15 cellular contexts compared by ENCODE assay signal in genomic region chrX:71612256-71612655, GRCh38. TPM values are rescaled to one million over a fixed set of nuclear protein-coding genes. Genes with fewer than 3 reads are reported as not detected.
DNase-seq lines count a peak whose midpoint lies in the region; ATAC-seq, FAIRE-seq and TF ChIP-seq lines count a peak whose summit lies in the region.
"Had no signal": no experiment of that assay in that cellular context is flagged by ENCODE, and none has a peak within 500 bp of the region (broad histone marks: within the 10 kb centered on the region; RNA-seq: fewer than 3 reads in every experiment).

No MANE protein-coding gene starts in this region.

- H3K4me2 ChIP-seq in endothelial cell of umbilical vein (ENCODE audit: insufficient read depth, low read length) = peak overlapping the region; percentile 25
- H3K4me2 ChIP-seq: BLaER1 had no signal

- peak overlapping the region; percentile 49 for H3K27ac Mint-ChIP-seq in activated CD8-positive, alpha-beta T cell treated with anti-CD3 and anti-CD28 coated beads for 36 hours
- H3K27ac Mint-ChIP-seq in activated CD8-positive, alpha-beta T cell treated with anti-CD3 and anti-CD28 coated beads, Interleukin-2, amount 10 ng/mL, durations not matched to agents 7 days and 5 days = no peak overlapping the region
- H3K27ac Mint-ChIP-seq in T-cell (peak overlapping the region; percentile 13 to 43), progenitor cell of endocrine pancreas (no peak overlapping the region)
- H3K27ac Mint-ChIP-seq in activated T-helper 2 cell treated with anti-CD3 and anti-CD28 coated beads, Interferon-gamma antibody, Interleukin-2, Interleukin-4, amounts not matched to agents 10 μg/mL and 5 μg/mL and 100 μg/mL, durations not matched to agents 14 hours and 24 hours and 36 hours = no peak overlapping the region

- TF ChIP-seq POLR2A in endothelial cell of umbilical vein (IDR thresholded peaks at IDR 0.05; ENCODE audit: low read depth, low read length) = no peak

- no TSS peak for BruUV-seq in endothelial cell of umbilical vein (replicated peaks; lab: Mats Ljungman, UMichigan)

- peaks cover 54% of the 10 kb centered on the region for H3K4me1 Mint-ChIP-seq in activated CD8-positive, alpha-beta T cell treated with anti-CD3 and anti-CD28 coated beads for 36 hours (ENCODE audit: low read depth)
- H3K4me1 Mint-ChIP-seq in activated CD8-positive, alpha-beta T cell treated with anti-CD3 and anti-CD28 coated beads, Interleukin-2, amount 10 ng/mL, durations not matched to agents 7 days and 5 days (ENCODE audit: low read depth) = peaks cover 73% of the 10 kb centered on the region
- peaks cover 47 to 57% (median 49%) of the 10 kb centered on the region in 3 donors for H3K4me1 Mint-ChIP-seq in T-cell
- H3K4me1 Mint-ChIP-seq in activated T-helper 2 cell treated with anti-CD3 and anti-CD28 coated beads, Interferon-gamma antibody, Interleukin-2, Interleukin-4, amounts not matched to agents 10 μg/mL and 5 μg/mL and 100 μg/mL, durations not matched to agents 14 hours and 24 hours and 36 hours (ENCODE audit: low read depth) = peaks cover 36% of the 10 kb centered on the region
- no peaks in the 10 kb centered on the region for H3K4me1 Mint-ChIP-seq in progenitor cell of endocrine pancreas (ENCODE audit: low read depth)

- no peak for ATAC-seq in activated CD8-positive, alpha-beta T cell treated with anti-CD3 and anti-CD28 coated beads for 36 hours
- no peak for ATAC-seq in activated CD8-positive, alpha-beta T cell treated with anti-CD3 and anti-CD28 coated beads, Interleukin-2, amount 10 ng/mL, durations not matched to agents 7 days and 5 days
- no peak for ATAC-seq in T-cell (replicated peaks in 1 of 4)

- no peaks in the 10 kb centered on the region for H3K9me3 ChIP-seq in endothelial cell of umbilical vein (replicated peaks; ENCODE audit: control insufficient read depth, insufficient read depth, low read length)
- H3K9me3 ChIP-seq: BLaER1 had no signal

- FAIRE-seq in endothelial cell of umbilical vein (lab: Jason Lieb, UNC) = peak; percentile 94

- H3K27me3 Mint-ChIP-seq in activated CD8-positive, alpha-beta T cell treated with anti-CD3 and anti-CD28 coated beads for 36 hours = no peaks in the 10 kb centered on the region
- no peaks in the 10 kb centered on the region for H3K27me3 Mint-ChIP-seq in activated CD8-positive, alpha-beta T cell treated with anti-CD3 and anti-CD28 coated beads, Interleukin-2, amount 10 ng/mL, durations not matched to agents 7 days and 5 days (ENCODE audit: low read depth)
- peaks cover 0 to 11% of the 10 kb centered on the region in 2 donors for H3K27me3 Mint-ChIP-seq in T-cell
- no peaks in the 10 kb centered on the region for H3K27me3 Mint-ChIP-seq in activated T-helper 2 cell treated with anti-CD3 and anti-CD28 coated beads, Interferon-gamma antibody, Interleukin-2, Interleukin-4, amounts not matched to agents 10 μg/mL and 5 μg/mL and 100 μg/mL, durations not matched to agents 14 hours and 24 hours and 36 hours (ENCODE audit: low read depth)
- H3K27me3 Mint-ChIP-seq in progenitor cell of endocrine pancreas = no peaks in the 10 kb centered on the region

- H3K4me1 ChIP-seq in endothelial cell of umbilical vein (ENCODE audit: control insufficient read depth, extremely low read depth, insufficient read depth, low read length) = peaks cover 10% of the 10 kb centered on the region
- H3K4me1 ChIP-seq: BLaER1 had no signal

- no peak overlapping the region for H2AFZ ChIP-seq in endothelial cell of umbilical vein (ENCODE audit: low read depth, low read length)

- peak overlapping the region; percentile 5 for H3K9ac ChIP-seq in endothelial cell of umbilical vein (replicated peaks; ENCODE audit: extremely low read depth, insufficient read depth, low read length)
- H3K9ac ChIP-seq: BLaER1 had no signal

- no peaks in the 10 kb centered on the region for H3K9me1 ChIP-seq in endothelial cell of umbilical vein (replicated peaks; ENCODE audit: control insufficient read depth, extremely low read depth, insufficient read depth, low read length)

- H3K4me3 Mint-ChIP-seq in activated CD8-positive, alpha-beta T cell treated with anti-CD3 and anti-CD28 coated beads for 36 hours = no peak overlapping the region
- no peak overlapping the region for H3K4me3 Mint-ChIP-seq in activated CD8-positive, alpha-beta T cell treated with anti-CD3 and anti-CD28 coated beads, Interleukin-2, amount 10 ng/mL, durations not matched to agents 7 days and 5 days
- H3K4me3 Mint-ChIP-seq in T-cell = no peak overlapping the region
- no peak overlapping the region for H3K4me3 Mint-ChIP-seq in activated T-helper 2 cell treated with anti-CD3 and anti-CD28 coated beads, Interferon-gamma antibody, Interleukin-2, Interleukin-4, amounts not matched to agents 10 μg/mL and 5 μg/mL and 100 μg/mL, durations not matched to agents 14 hours and 24 hours and 36 hours (ENCODE audit: low read depth)
- H3K4me3 Mint-ChIP-seq in progenitor cell of endocrine pancreas (ENCODE audit: low read depth) = no peak overlapping the region

- peaks cover 81% of the 10 kb centered on the region for H3K36me3 Mint-ChIP-seq in activated CD8-positive, alpha-beta T cell treated with anti-CD3 and anti-CD28 coated beads for 36 hours (ENCODE audit: low read depth)
- peaks cover 84% of the 10 kb centered on the region for H3K36me3 Mint-ChIP-seq in activated CD8-positive, alpha-beta T cell treated with anti-CD3 and anti-CD28 coated beads, Interleukin-2, amount 10 ng/mL, durations not matched to agents 7 days and 5 days (ENCODE audit: low read depth)
- H3K36me3 Mint-ChIP-seq in T-cell = peaks cover 50% of the 10 kb centered on the region
- H3K36me3 Mint-ChIP-seq in activated T-helper 2 cell treated with anti-CD3 and anti-CD28 coated beads, Interferon-gamma antibody, Interleukin-2, Interleukin-4, amounts not matched to agents 10 μg/mL and 5 μg/mL and 100 μg/mL, durations not matched to agents 14 hours and 24 hours and 36 hours (ENCODE audit: low read depth) = peaks cover 79% of the 10 kb centered on the region
- peaks cover 22% of the 10 kb centered on the region for H3K36me3 Mint-ChIP-seq in progenitor cell of endocrine pancreas (ENCODE audit: insufficient read depth)

- no peaks in the 10 kb centered on the region for H3K27me3 ChIP-seq in endothelial cell of umbilical vein (ENCODE audit: control insufficient read depth in 2 of 2, insufficient read depth in 2 of 2, low read length in 2 of 2)

- H3K9me3 Mint-ChIP-seq in activated CD8-positive, alpha-beta T cell treated with anti-CD3 and anti-CD28 coated beads for 36 hours = no peaks in the 10 kb centered on the region
- H3K9me3 Mint-ChIP-seq in activated CD8-positive, alpha-beta T cell treated with anti-CD3 and anti-CD28 coated beads, Interleukin-2, amount 10 ng/mL, durations not matched to agents 7 days and 5 days (ENCODE audit: insufficient read depth) = no peaks in the 10 kb centered on the region
- no peaks in the 10 kb centered on the region for H3K9me3 Mint-ChIP-seq in T-cell
- no peaks in the 10 kb centered on the region for H3K9me3 Mint-ChIP-seq in activated T-helper 2 cell treated with anti-CD3 and anti-CD28 coated beads, Interferon-gamma antibody, Interleukin-2, Interleukin-4, amounts not matched to agents 10 μg/mL and 5 μg/mL and 100 μg/mL, durations not matched to agents 14 hours and 24 hours and 36 hours
- peaks cover 7% of the 10 kb centered on the region for H3K9me3 Mint-ChIP-seq in progenitor cell of endocrine pancreas (ENCODE audit: low read depth)

- intact Hi-C loops in activated CD8-positive, alpha-beta T cell treated with anti-CD3 and anti-CD28 coated beads for 36 hours (cut with micrococcal nuclease) = no loop called here
- intact Hi-C loops in endothelial cell of umbilical vein (cut with micrococcal nuclease) = loop anchor here (5.0 kb wide), 2 partner anchors 40 to 80 kb away; partner anchors contain the start of gene OGT
- intact Hi-C loops in activated T-helper 2 cell treated with anti-CD3 and anti-CD28 coated beads, Interferon-gamma antibody, Interleukin-2, Interleukin-4, amounts not matched to agents 10 μg/mL and 5 μg/mL and 100 μg/mL, durations not matched to agents 14 hours and 24 hours and 36 hours (cut with micrococcal nuclease) = no loop called here

- TF ChIP-seq CTCF in activated CD8-positive, alpha-beta T cell treated with anti-CD3 and anti-CD28 coated beads for 36 hours (IDR thresholded peaks at IDR 0.05) = no peak
- no peak for TF ChIP-seq CTCF in endothelial cell of umbilical vein (IDR thresholded peaks at IDR 0.05; ENCODE audit: extremely low read depth in 1 of 2, insufficient read depth in 1 of 2, low read depth in 1 of 2, low read length in 2 of 2)
- no peak for TF ChIP-seq CTCF in progenitor cell of endocrine pancreas (IDR thresholded peaks at IDR 0.05; ENCODE audit: unreplicated experiment)

- no peaks in the 10 kb centered on the region for H4K20me1 ChIP-seq in endothelial cell of umbilical vein (replicated peaks; ENCODE audit: control insufficient read depth, extremely low read depth, insufficient read depth, low read length)
- H4K20me1 ChIP-seq: BLaER1 had no signal

- H3K79me2 ChIP-seq in endothelial cell of umbilical vein (ENCODE audit: control insufficient read depth, insufficient read depth, low read length) = no peaks in the 10 kb centered on the region

- dilution Hi-C loops in endothelial cell of umbilical vein (cut with MboI; ENCODE audit: extremely low pct_ligation_motif_present, low sequenced_read_pairs) = no loop called here

- CTCF ChIA-PET in activated CD8-positive, alpha-beta T cell treated with anti-CD3 and anti-CD28 coated beads for 36 hours (lab: Charles Lee) = no interaction called here
- CTCF ChIA-PET in activated CD8-positive, alpha-beta T cell treated with anti-CD3 and anti-CD28 coated beads, Interleukin-2, amount 10 ng/mL, durations not matched to agents 7 days and 5 days (lab: Charles Lee) = interaction anchor here (1.3 to 2.6 kb wide), 2 partner anchors 10 to 40 kb away, joined by 5 to 14 read pairs; no protein-coding TSS in a partner anchor
- CTCF ChIA-PET in T-cell (lab: Charles Lee) = interaction anchor here in 1 of 2 donors (1.1 to 1.2 kb wide), 2 partner anchors 10 kb away, joined by 3 read pairs; no protein-coding TSS in a partner anchor
- CTCF ChIA-PET in endothelial cell of umbilical vein (lab: Charles Lee) = interaction anchor here (1.3 kb wide), 1 partner anchor 10 kb away, joined by 3 read pairs; no protein-coding TSS in a partner anchor

- POLR2A ChIA-PET in activated CD8-positive, alpha-beta T cell treated with anti-CD3 and anti-CD28 coated beads for 36 hours (lab: Charles Lee) = interaction anchor here (1.2 kb wide), 1 partner anchor 11 kb away, joined by 3 read pairs; no protein-coding TSS in a partner anchor
- POLR2A ChIA-PET in activated CD8-positive, alpha-beta T cell treated with anti-CD3 and anti-CD28 coated beads, Interleukin-2, amount 10 ng/mL, durations not matched to agents 7 days and 5 days (lab: Charles Lee) = interaction anchor here (0.9 kb wide), 1 partner anchor 25 kb away, joined by 3 read pairs; no protein-coding TSS in a partner anchor
- POLR2A ChIA-PET in T-cell (lab: Charles Lee) = interaction anchor here in 1 of 2 donors (0.7 kb wide), 1 partner anchor 1244 kb away, joined by 5 read pairs; no protein-coding TSS in a partner anchor
- POLR2A ChIA-PET in endothelial cell of umbilical vein (lab: Charles Lee) = no interaction called here

- peak overlapping the region; percentile 78 for H3K27ac ChIP-seq in endothelial cell of umbilical vein (ENCODE audit: insufficient read depth, low read depth, low read length)
- H3K27ac ChIP-seq: BLaER1 had no signal

- H3K4me3 ChIP-seq in endothelial cell of umbilical vein (replicated peaks in 1 of 3; ENCODE audit: insufficient read depth in 1 of 3, low read depth in 1 of 3, low read length in 3 of 3) = no peak overlapping the region
- H3K4me3 ChIP-seq: BLaER1 had no signal

- H3K36me3 ChIP-seq in endothelial cell of umbilical vein (ENCODE audit: control insufficient read depth in 2 of 2, extremely low read depth in 1 of 2, insufficient read depth in 2 of 2, low read length in 2 of 2) = peaks cover 0 to 17% of the 10 kb centered on the region in 2 experiments

- DNase-seq in activated CD8-positive, alpha-beta T cell treated with anti-CD3 and anti-CD28 coated beads for 36 hours = no peak
- DNase-seq in activated CD8-positive, alpha-beta T cell treated with anti-CD3 and anti-CD28 coated beads, Interleukin-2, amount 10 ng/mL, durations not matched to agents 7 days and 5 days = no peak
- DNase-seq in T-cell = no peak
- DNase-seq in endothelial cell of umbilical vein (ENCODE audit: low read depth, low spot score) = peak; percentile 85
- peak; percentile 67 for DNase-seq in pulmonary artery endothelial cell (ENCODE audit: low read depth, low spot score)
- no peak for DNase-seq in activated T-helper 2 cell treated with anti-CD3 and anti-CD28 coated beads, Interferon-gamma antibody, Interleukin-2, Interleukin-4, amounts not matched to agents 10 μg/mL and 5 μg/mL and 100 μg/mL, durations not matched to agents 14 hours and 24 hours and 36 hours (ENCODE audit: low spot score)
- no peak for DNase-seq in progenitor cell of endocrine pancreas (ENCODE audit: low spot score, unreplicated experiment)
- no peak for DNase-seq in RPMI8226
- DNase-seq: 8988T, AML-193, DMS53, GF-D8, HCEC 1CT had no signal

RNA-seq across cellular contexts. Expression of gene CXCR3, which starts 6.1 kb away (rescaled TPM):
- total RNA-seq in activated CD8-positive, alpha-beta T cell treated with anti-CD3 and anti-CD28 coated beads for 36 hours = 10 to 100 TPM; 42.4 to 43.8 TPM
- total RNA-seq in activated CD8-positive, alpha-beta T cell treated with anti-CD3 and anti-CD28 coated beads, Interleukin-2, amount 10 ng/mL, durations not matched to agents 7 days and 5 days = 100 to 1,000 TPM; 141 to 145 TPM
- total RNA-seq in T-cell = 10 to 100 TPM; 12.5 to 41.5 (median 17.6) TPM
- not detected in 2 replicates for total RNA-seq in endothelial cell of umbilical vein
- polyA plus RNA-seq in endothelial cell of umbilical vein = not detected in 2 replicates
- polyA plus RNA-seq in endothelial cell of umbilical vein (2011; cell fraction: cytosol; rRNA removed) = not detected in 2 replicates
- polyA plus RNA-seq in endothelial cell of umbilical vein (2011; cell fraction: nucleus; rRNA removed) = not detected in 2 replicates
- not detected in 2 replicates for polyA plus RNA-seq in endothelial cell of umbilical vein (2012)
- not detected in 2 replicates for polyA minus RNA-seq in endothelial cell of umbilical vein
- polyA minus RNA-seq in endothelial cell of umbilical vein (2011; cell fraction: cytosol; rRNA and poly(A)+ RNA removed) = not detected
- not detected in 2 replicates for polyA minus RNA-seq in endothelial cell of umbilical vein (2011; cell fraction: nucleus; rRNA and poly(A)+ RNA removed)
- not detected in 2 replicates for total RNA-seq in pulmonary artery endothelial cell
- 11.1 and 11.4 TPM in 2 replicates for total RNA-seq in activated T-helper 2 cell treated with anti-CD3 and anti-CD28 coated beads, Interferon-gamma antibody, Interleukin-2, Interleukin-4, amounts not matched to agents 10 μg/mL and 5 μg/mL and 100 μg/mL, durations not matched to agents 14 hours and 24 hours and 36 hours
- not detected in 2 replicates for total RNA-seq in progenitor cell of endocrine pancreas
- total RNA-seq: H4 had no signal

RNA-seq across cellular contexts. Expression of gene GCNA, which starts 34.0 kb away (rescaled TPM):
- 1 to 10 TPM; 3.5 to 5.1 TPM for total RNA-seq in activated CD8-positive, alpha-beta T cell treated with anti-CD3 and anti-CD28 coated beads for 36 hours
- 1 to 10 TPM; 6.5 to 6.6 TPM for total RNA-seq in activated CD8-positive, alpha-beta T cell treated with anti-CD3 and anti-CD28 coated beads, Interleukin-2, amount 10 ng/mL, durations not matched to agents 7 days and 5 days
- 1 to 10 TPM; 5.2 to 8.6 (median 5.6) TPM for total RNA-seq in T-cell
- 2.3 and 4.0 TPM in 2 replicates for total RNA-seq in endothelial cell of umbilical vein
- polyA plus RNA-seq in endothelial cell of umbilical vein = 0.92 and 1.0 TPM in 2 replicates
- 0.39 and 0.56 TPM in 2 replicates for polyA plus RNA-seq in endothelial cell of umbilical vein (2011; cell fraction: cytosol; rRNA removed)
- polyA plus RNA-seq in endothelial cell of umbilical vein (2011; cell fraction: nucleus; rRNA removed) = 6.8 and 6.9 TPM in 2 replicates
- polyA plus RNA-seq in endothelial cell of umbilical vein (2012) = 0.71 and 0.79 TPM in 2 replicates
- 2.1 and 2.9 TPM in 2 replicates for polyA minus RNA-seq in endothelial cell of umbilical vein
- not detected for polyA minus RNA-seq in endothelial cell of umbilical vein (2011; cell fraction: cytosol; rRNA and poly(A)+ RNA removed)
- polyA minus RNA-seq in endothelial cell of umbilical vein (2011; cell fraction: nucleus; rRNA and poly(A)+ RNA removed) = 3.4 and 3.5 TPM in 2 replicates
- total RNA-seq in pulmonary artery endothelial cell = 0.59 and 2.3 TPM in 2 replicates
- total RNA-seq in activated T-helper 2 cell treated with anti-CD3 and anti-CD28 coated beads, Interferon-gamma antibody, Interleukin-2, Interleukin-4, amounts not matched to agents 10 μg/mL and 5 μg/mL and 100 μg/mL, durations not matched to agents 14 hours and 24 hours and 36 hours = 3.4 and 3.5 TPM in 2 replicates
- 2.7 and 3.9 TPM in 2 replicates for total RNA-seq in progenitor cell of endocrine pancreas

Comparison
In these comparisons a context has a peak if more than half of its experiments do, and no peak if none do; other contexts are left out.
1. H3K27ac Mint-ChIP-seq: peak in activated CD8-positive, alpha-beta T cell treated with anti-CD3 and anti-CD28 coated beads for 36 hours (single experiment) and T-cell (2 of 2); none in activated CD8-positive, alpha-beta T cell treated with anti-CD3 and anti-CD28 coated beads, Interleukin-2, amount 10 ng/mL, durations not matched to agents 7 days and 5 days (single experiment), activated T-helper 2 cell treated with anti-CD3 and anti-CD28 coated beads, Interferon-gamma antibody, Interleukin-2, Interleukin-4, amounts not matched to agents 10 μg/mL and 5 μg/mL and 100 μg/mL, durations not matched to agents 14 hours and 24 hours and 36 hours (single experiment) and progenitor cell of endocrine pancreas (single experiment).
2. DNase-seq: peak in endothelial cell of umbilical vein (single experiment) and pulmonary artery endothelial cell (single experiment); none in activated CD8-positive, alpha-beta T cell treated with anti-CD3 and anti-CD28 coated beads for 36 hours (single experiment), activated CD8-positive, alpha-beta T cell treated with anti-CD3 and anti-CD28 coated beads, Interleukin-2, amount 10 ng/mL, durations not matched to agents 7 days and 5 days (single experiment), T-cell (0 of 34), activated T-helper 2 cell treated with anti-CD3 and anti-CD28 coated beads, Interferon-gamma antibody, Interleukin-2, Interleukin-4, amounts not matched to agents 10 μg/mL and 5 μg/mL and 100 μg/mL, durations not matched to agents 14 hours and 24 hours and 36 hours (single experiment), progenitor cell of endocrine pancreas (single experiment) and RPMI8226 (single experiment).
3. RNA of gene CXCR3, which starts 6.1 kb away (total RNA-seq): 141 to 145 TPM in activated CD8-positive, alpha-beta T cell treated with anti-CD3 and anti-CD28 coated beads, Interleukin-2, amount 10 ng/mL, durations not matched to agents 7 days and 5 days, 42.4 to 43.8 TPM in activated CD8-positive, alpha-beta T cell treated with anti-CD3 and anti-CD28 coated beads for 36 hours, 12.5 to 41.5 TPM in T-cell and 11.1 to 11.4 TPM in activated T-helper 2 cell treated with anti-CD3 and anti-CD28 coated beads, Interferon-gamma antibody, Interleukin-2, Interleukin-4, amounts not matched to agents 10 μg/mL and 5 μg/mL and 100 μg/mL, durations not matched to agents 14 hours and 24 hours and 36 hours; not detected in endothelial cell of umbilical vein, not detected in pulmonary artery endothelial cell and not detected in progenitor cell of endocrine pancreas; every median in the first group is over 10 times any median in the second.